In the genomic region with DNA sequence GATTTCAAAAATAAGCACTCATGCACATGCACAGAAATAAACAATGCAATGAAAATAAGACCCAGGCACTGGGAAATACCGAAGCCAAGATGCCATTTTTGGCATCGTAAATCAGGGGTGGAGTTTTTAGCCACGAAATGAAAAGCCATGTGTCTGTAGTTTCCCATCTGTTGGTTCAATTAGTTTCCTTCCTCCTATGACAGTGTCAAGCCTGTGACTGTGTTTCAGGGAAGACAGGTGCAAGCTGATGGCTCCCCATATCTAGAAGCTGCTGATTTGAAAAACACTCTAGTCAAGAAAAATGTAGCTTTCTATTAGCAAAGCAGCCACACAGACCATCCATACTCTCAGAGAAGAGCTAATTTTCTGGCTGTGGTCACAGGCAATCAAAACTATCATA, we compare ENCODE assay signal across 12 cellular contexts.
DNase-seq lines count a peak whose midpoint lies in the region; ATAC-seq, FAIRE-seq and TF ChIP-seq lines count a peak whose summit lies in the region.
"Had no signal": no experiment of that assay in that cellular context is flagged by ENCODE, and none has a peak within 500 bp of the region (broad histone marks: within the 10 kb centered on the region; RNA-seq: fewer than 3 reads in every experiment).

No MANE protein-coding gene starts in this region.

- no peaks in the 10 kb centered on the region for H4K20me1 ChIP-seq in mammary epithelial cell (ENCODE audit: insufficient read depth, low read length)
- no peaks in the 10 kb centered on the region for H4K20me1 ChIP-seq in GM23248 (ENCODE audit: insufficient read depth)

- FAIRE-seq in GM19239 (lab: Jason Lieb, UNC), result peak; percentile 90
- FAIRE-seq: pancreas, RCC 7860 had no signal

- H3K27ac ChIP-seq in mammary epithelial cell (ENCODE audit: insufficient read depth, low read depth, low read length) (no peak overlapping the region), GM23248 (no peak overlapping the region)
- H3K27ac ChIP-seq: pancreas had no signal

- dilution Hi-C loops in mammary epithelial cell (cut with HindIII; ENCODE audit: low sequenced_read_pairs), result no loop called here

- H3K36me3 ChIP-seq in mammary epithelial cell (ENCODE audit: insufficient read depth, low read length) (no peaks in the 10 kb centered on the region), GM23248 (ENCODE audit: low read depth) (no peaks in the 10 kb centered on the region)
- H3K36me3 ChIP-seq: pancreas had no signal

- CTCF ChIA-PET in mammary epithelial cell (lab: Charles Lee; ENCODE audit: low non-redundant PET), result no interaction called here

- DNase-seq in DMS 273 treated with DMSO at 0.1 percent for 48 hours (lab: John Stamatoyannopoulos, UW), result peak; percentile 48
- peak; percentile 5 for DNase-seq in GM19239 (ENCODE audit: insufficient read length, low spot score)
- peak; percentile 58 for DNase-seq in NCI-H2171 (lab: John Stamatoyannopoulos, UW)
- no peak for DNase-seq in mammary epithelial cell
- no peak for DNase-seq in left ventricle myocardium superior
- no peak for DNase-seq in LoVo (ENCODE audit: low spot score)
- no peak for DNase-seq in GM23248
- DNase-seq: effector memory CD8-positive, alpha-beta T cell; pancreas; stimulated activated CD4-positive, alpha-beta T cell treated with anti-CD3 and anti-CD28 coated beads, Interleukin-4, amount 100 ng/mL, for 24 hours had no signal

- intact Hi-C loops in mammary epithelial cell (cut with micrococcal nuclease), result no loop called here
- intact Hi-C loops in left ventricle myocardium superior (cut with micrococcal nuclease), result no loop called here

- ATAC-seq in HG02763 (IDR thresholded peaks at IDR 0.05; ENCODE audit: unreplicated experiment), result peak; percentile 50
- ATAC-seq in left ventricle myocardium superior, result no peak
- ATAC-seq: effector memory CD8-positive, alpha-beta T cell; pancreas had no signal

- H3K4me1 ChIP-seq in mammary epithelial cell (ENCODE audit: insufficient read depth, low read length) (no peaks in the 10 kb centered on the region), GM23248 (ENCODE audit: insufficient read depth) (no peaks in the 10 kb centered on the region; the same call in 1 of the 2 replicates)
- H3K4me1 ChIP-seq: pancreas had no signal

- H3K27me3 ChIP-seq in mammary epithelial cell (ENCODE audit: insufficient read depth, low read length), result no peaks in the 10 kb centered on the region
- H3K27me3 ChIP-seq in GM23248 (replicated peaks; ENCODE audit: insufficient read depth), result 0 out of 2 replicates have a peak, but pooled peaks cover 7% of the 10 kb centered on the region
- H3K27me3 ChIP-seq: pancreas had no signal

- H3K9ac ChIP-seq in mammary epithelial cell (ENCODE audit: insufficient read depth, low read length), result no peak overlapping the region
- H3K9ac ChIP-seq in GM23248, result no peak overlapping the region

- H2AFZ ChIP-seq in mammary epithelial cell (ENCODE audit: low read depth, low read length) (no peak overlapping the region), GM23248 (no peak overlapping the region)

- H3K9me2 ChIP-seq in GM23248 (ENCODE audit: insufficient read depth), result no peaks in the 10 kb centered on the region

- WGBS in mammary epithelial cell (ENCODE audit: low coverage, missing lambda C conversion rate), result 79% methylated on average over 3 of the region's 3 CpGs
- 0 to 3% methylated on average over 3 of the region's 3 CpGs for WGBS in GM23248 (ENCODE audit: low coverage in 1 of 2, low lambda C conversion rate in 2 of 2, missing lambda C conversion rate in 2 of 2), 2 experiments

- no peaks in the 10 kb centered on the region for H3K9me3 ChIP-seq in mammary epithelial cell (replicated peaks; ENCODE audit: insufficient read depth, low read length)
- no peaks in the 10 kb centered on the region for H3K9me3 ChIP-seq in GM23248 (ENCODE audit: low read depth)
- H3K9me3 ChIP-seq: pancreas had no signal

- H3K4me3 ChIP-seq in mammary epithelial cell (replicated peaks in 1 of 3; ENCODE audit: insufficient read depth in 1 of 3, low read depth in 2 of 3, low read length in 3 of 3) (no peak overlapping the region), GM23248 (no peak overlapping the region)
- H3K4me3 ChIP-seq: pancreas had no signal

- H3K4me2 ChIP-seq in mammary epithelial cell (ENCODE audit: insufficient read depth, low read depth, low read length) (no peak overlapping the region), GM23248 (ENCODE audit: unreplicated experiment) (no peak overlapping the region)

- H3K79me2 ChIP-seq in mammary epithelial cell (ENCODE audit: insufficient read depth, low read length) (no peaks in the 10 kb centered on the region), GM23248 (ENCODE audit: insufficient read depth) (no peaks in the 10 kb centered on the region)

- in situ Hi-C loops in mammary epithelial cell (cut with MboI; ENCODE audit: low sequenced_read_pairs in 2 of 2), result no loop called here
- in situ Hi-C loops in GM23248 (cut with MboI), result no loop called here

- no TSS peak for BruUV-seq in mammary epithelial cell (replicated peaks; lab: Mats Ljungman, UMichigan)

- TF ChIP-seq CTCF in mammary epithelial cell (conservative IDR thresholded peaks at IDR 0.05 in 1 of 2, IDR thresholded peaks at IDR 0.05 in 1 of 2; ENCODE audit: extremely low read depth in 1 of 2, insufficient read depth in 1 of 2, low read depth in 1 of 2, low read length in 2 of 2), result no peak

- no peaks in the 10 kb centered on the region for H3F3A ChIP-seq in GM23248 (ENCODE audit: insufficient read depth)

Comparison
In these comparisons a context has a peak if more than half of its experiments do, and no peak if none do; other contexts are left out.
1. DNase-seq: peak in DMS 273 treated with DMSO at 0.1 percent for 48 hours (single experiment), GM19239 (single experiment) and NCI-H2171 (single experiment); none in mammary epithelial cell (single experiment), left ventricle myocardium superior (single experiment), LoVo (single experiment) and GM23248 (single experiment).